Comparison of ENCODE assay signal across 2 cellular contexts in genomic region chr12:101229841-101230241, GRCh38.
TF ChIP-seq lines count a peak whose summit lies in the region.

No MANE protein-coding gene starts in this region.

TF ChIP-seq in SK-N-SH, 30 proteins besides CTCF, POLR2A, EP300 and RAD21 (continued from another document):
- TF ChIP-seq, protein P1, sequence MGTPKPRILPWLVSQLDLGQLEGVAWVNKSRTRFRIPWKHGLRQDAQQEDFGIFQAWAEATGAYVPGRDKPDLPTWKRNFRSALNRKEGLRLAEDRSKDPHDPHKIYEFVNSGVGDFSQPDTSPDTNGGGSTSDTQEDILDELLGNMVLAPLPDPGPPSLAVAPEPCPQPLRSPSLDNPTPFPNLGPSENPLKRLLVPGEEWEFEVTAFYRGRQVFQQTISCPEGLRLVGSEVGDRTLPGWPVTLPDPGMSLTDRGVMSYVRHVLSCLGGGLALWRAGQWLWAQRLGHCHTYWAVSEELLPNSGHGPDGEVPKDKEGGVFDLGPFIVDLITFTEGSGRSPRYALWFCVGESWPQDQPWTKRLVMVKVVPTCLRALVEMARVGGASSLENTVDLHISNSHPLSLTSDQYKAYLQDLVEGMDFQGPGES (IDR thresholded peaks at IDR 0.05; ENCODE audit: low read depth, low read length), result no peak
- TF ChIP-seq FOSL2 (IDR thresholded peaks at IDR 0.05; ENCODE audit: borderline replicate concordance, low read depth) (no peak), RXRA (IDR thresholded peaks at IDR 0.05; ENCODE audit: borderline replicate concordance, low read depth) (no peak)

TF ChIP-seq in SK-N-SH treated with all-trans-retinoic acid at 6 μM for 48 hours, 23 proteins besides CTCF, POLR2A, EP300 and RAD21:
- TF ChIP-seq, protein P2, sequence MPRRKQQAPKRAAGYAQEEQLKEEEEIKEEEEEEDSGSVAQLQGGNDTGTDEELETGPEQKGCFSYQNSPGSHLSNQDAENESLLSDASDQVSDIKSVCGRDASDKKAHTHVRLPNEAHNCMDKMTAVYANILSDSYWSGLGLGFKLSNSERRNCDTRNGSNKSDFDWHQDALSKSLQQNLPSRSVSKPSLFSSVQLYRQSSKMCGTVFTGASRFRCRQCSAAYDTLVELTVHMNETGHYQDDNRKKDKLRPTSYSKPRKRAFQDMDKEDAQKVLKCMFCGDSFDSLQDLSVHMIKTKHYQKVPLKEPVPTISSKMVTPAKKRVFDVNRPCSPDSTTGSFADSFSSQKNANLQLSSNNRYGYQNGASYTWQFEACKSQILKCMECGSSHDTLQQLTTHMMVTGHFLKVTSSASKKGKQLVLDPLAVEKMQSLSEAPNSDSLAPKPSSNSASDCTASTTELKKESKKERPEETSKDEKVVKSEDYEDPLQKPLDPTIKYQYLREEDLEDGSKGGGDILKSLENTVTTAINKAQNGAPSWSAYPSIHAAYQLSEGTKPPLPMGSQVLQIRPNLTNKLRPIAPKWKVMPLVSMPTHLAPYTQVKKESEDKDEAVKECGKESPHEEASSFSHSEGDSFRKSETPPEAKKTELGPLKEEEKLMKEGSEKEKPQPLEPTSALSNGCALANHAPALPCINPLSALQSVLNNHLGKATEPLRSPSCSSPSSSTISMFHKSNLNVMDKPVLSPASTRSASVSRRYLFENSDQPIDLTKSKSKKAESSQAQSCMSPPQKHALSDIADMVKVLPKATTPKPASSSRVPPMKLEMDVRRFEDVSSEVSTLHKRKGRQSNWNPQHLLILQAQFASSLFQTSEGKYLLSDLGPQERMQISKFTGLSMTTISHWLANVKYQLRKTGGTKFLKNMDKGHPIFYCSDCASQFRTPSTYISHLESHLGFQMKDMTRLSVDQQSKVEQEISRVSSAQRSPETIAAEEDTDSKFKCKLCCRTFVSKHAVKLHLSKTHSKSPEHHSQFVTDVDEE (CRISPR knock-in tag; IDR thresholded peaks at IDR 0.05), result no peak
- TF ChIP-seq ESRRG (CRISPR knock-in tag; IDR thresholded peaks at IDR 0.05), result no peak
- TF ChIP-seq OSR1 (CRISPR knock-in tag; IDR thresholded peaks at IDR 0.05), result no peak
- no peak for TF ChIP-seq ZFP30 (CRISPR knock-in tag; IDR thresholded peaks at IDR 0.05)
- TF ChIP-seq GLIS3 (CRISPR knock-in tag; IDR thresholded peaks at IDR 0.05), result no peak
- no peak for TF ChIP-seq PPARA (CRISPR knock-in tag; IDR thresholded peaks at IDR 0.05; ENCODE audit: borderline replicate concordance)
TF ChIP-seq in SK-N-SH treated with all-trans-retinoic acid at 6 μM for 48 hours: peak in this region for 0.
